Comparison of ENCODE assay signal across 8 cellular contexts in genomic region chr20:25852968-25853717, GRCh38.
DNase-seq lines count a peak whose midpoint lies in the region; ATAC-seq, FAIRE-seq and TF ChIP-seq lines count a peak whose summit lies in the region.
"Not testable (repeated sequence)": the region's sequence is repeated elsewhere in the genome, so short reads cannot be mapped to it uniquely, and the experiment has no call there.

No MANE protein-coding gene starts in this region.

- TF ChIP-seq CTCF in dorsolateral prefrontal cortex (IDR thresholded peaks at IDR 0.05 in 54 of 56, conservative IDR thresholded peaks at IDR 0.05 in 2 of 56; ENCODE audit: low read depth in 1 of 56, partially characterized antibody in 56 of 56); kidney (IDR thresholded peaks at IDR 0.05; ENCODE audit: borderline replicate concordance, extremely low read depth, insufficient read depth); parathyroid adenoma (IDR thresholded peaks at IDR 0.05); tibial nerve (IDR thresholded peaks at IDR 0.05): not testable (repeated sequence)

- not testable (repeated sequence) for H3K27me3 ChIP-seq in dorsolateral prefrontal cortex; parathyroid adenoma (ENCODE audit: control insufficient read depth, insufficient read depth, low read length); tibial nerve

- H3K4me1 Mint-ChIP-seq in activated T-cell treated with anti-CD3 and anti-CD28 coated beads, Interleukin-2, amount 50 U/mL, for 72 hours (ENCODE audit: low read depth), result not testable (repeated sequence)

- DNase-seq in COLO668 (lab: John Stamatoyannopoulos, UW; ENCODE audit: unreplicated experiment) (peak; percentile 18), NCI-H748 (lab: John Stamatoyannopoulos, UW; ENCODE audit: unreplicated experiment) (peak; percentile 57), dorsolateral prefrontal cortex (peak in 3 of 10 donors; percentile 20 to 41 (median 30)), kidney (peak; percentile 54)
- DNase-seq in activated T-cell treated with anti-CD3 and anti-CD28 coated beads, Interleukin-2, amount 50 U/mL, for 72 hours; tibial nerve (ENCODE audit: low spot score in 2 of 2): not testable (repeated sequence)

- H3K4me3 ChIP-seq in dorsolateral prefrontal cortex (peak overlapping the region; percentile 38 to 80 (median 67)), kidney (ENCODE audit: low read length in 2 of 2) (peak overlapping the region; percentile 79 to 85), parathyroid adenoma (ENCODE audit: low read depth, low read length) (peak overlapping the region; percentile 41), tibial nerve (peak overlapping the region; percentile 47 to 80 (median 72))

- H3K9ac ChIP-seq in kidney (ENCODE audit: low read length in 2 of 2), result peak overlapping the region; percentile 65 to 80
- H3K9ac ChIP-seq in parathyroid adenoma, result peak overlapping the region; percentile 82

- not testable (repeated sequence) for H3K36me3 ChIP-seq in kidney (ENCODE audit: control insufficient read depth in 1 of 2, insufficient read depth in 2 of 2, low read length in 2 of 2); parathyroid adenoma (ENCODE audit: control insufficient read depth, insufficient read depth, low read length); tibial nerve

- H3K27ac Mint-ChIP-seq in activated T-cell treated with anti-CD3 and anti-CD28 coated beads, Interleukin-2, amount 50 U/mL, for 72 hours, result peak overlapping the region; percentile 92

- H3K4me2 ChIP-seq in parathyroid adenoma (ENCODE audit: low read length), result peak overlapping the region; percentile 47

- H3K4me1 ChIP-seq in kidney (ENCODE audit: control insufficient read depth in 1 of 2, insufficient read depth in 1 of 2, low read depth in 1 of 2, low read length in 2 of 2); parathyroid adenoma: not testable (repeated sequence)
- H3K4me1 ChIP-seq in tibial nerve, result peaks cover 0 to 11% (median 0%) of the 10 kb centered on the region in 4 donors

- not testable (repeated sequence) for H3K36me3 Mint-ChIP-seq in activated T-cell treated with anti-CD3 and anti-CD28 coated beads, Interleukin-2, amount 50 U/mL, for 72 hours (ENCODE audit: insufficient read depth in 2 of 2)

- H3K9me3 Mint-ChIP-seq in activated T-cell treated with anti-CD3 and anti-CD28 coated beads, Interleukin-2, amount 50 U/mL, for 72 hours, result not testable (repeated sequence)

- H3K9me3 ChIP-seq in kidney (ENCODE audit: control insufficient read depth in 1 of 2, low read length in 2 of 2); parathyroid adenoma (ENCODE audit: control insufficient read depth, low read length); tibial nerve: not testable (repeated sequence)

- not testable (repeated sequence) for FAIRE-seq in kidney (lab: Jason Lieb, UNC)

- TF ChIP-seq EP300 in tibial nerve (IDR thresholded peaks at IDR 0.05), result not testable (repeated sequence)

- H3K79me2 ChIP-seq in parathyroid adenoma, result not testable (repeated sequence)

- TF ChIP-seq POLR2A in tibial nerve (IDR thresholded peaks at IDR 0.05), result not testable (repeated sequence)

- 53 to 65% methylated on average over 31 of the region's 31 CpGs for WGBS in tibial nerve, 2 donors

- peak; percentile 8 for ATAC-seq in HG02759 (IDR thresholded peaks at IDR 0.05; ENCODE audit: unreplicated experiment)
- peak; percentile 24 to 35 for ATAC-seq in activated T-cell treated with anti-CD3 and anti-CD28 coated beads, Interleukin-2, amount 50 U/mL, for 72 hours (replicated peaks in 1 of 2)

- H3K27ac ChIP-seq in dorsolateral prefrontal cortex, result peak overlapping the region in 15 of 59 donors; percentile 19 to 82 (median 53)
- H3K27ac ChIP-seq in kidney (ENCODE audit: low read depth in 2 of 2, low read length in 2 of 2), result peak overlapping the region in 1 of 2 donors; percentile 76
- H3K27ac ChIP-seq in parathyroid adenoma, result not testable (repeated sequence)
- H3K27ac ChIP-seq in tibial nerve, result peak overlapping the region in 3 of 4 donors; percentile 63 to 83 (median 76)

- peak overlapping the region; percentile 85 to 91 for H3K4me3 Mint-ChIP-seq in activated T-cell treated with anti-CD3 and anti-CD28 coated beads, Interleukin-2, amount 50 U/mL, for 72 hours

- peak overlapping the region; percentile 86 for H2AFZ ChIP-seq in parathyroid adenoma

- H3K27me3 Mint-ChIP-seq in activated T-cell treated with anti-CD3 and anti-CD28 coated beads, Interleukin-2, amount 50 U/mL, for 72 hours (ENCODE audit: low read depth), result peaks cover 25% of the 10 kb centered on the region

- intact Hi-C loops in dorsolateral prefrontal cortex (cut with DNase I); kidney (cut with DNase I): not testable (repeated sequence)
